18 cellular contexts compared by ENCODE assay signal in genomic region chr4:48064349-48064748, GRCh38. TPM values are rescaled to one million over a fixed set of nuclear protein-coding genes. Genes with fewer than 3 reads are reported as not detected.
DNase-seq lines count a peak whose midpoint lies in the region; ATAC-seq, FAIRE-seq and TF ChIP-seq lines count a peak whose summit lies in the region.
"Had no signal": no experiment of that assay in that cellular context is flagged by ENCODE, and none has a peak within 500 bp of the region (broad histone marks: within the 10 kb centered on the region; RNA-seq: fewer than 3 reads in every experiment).

No MANE protein-coding gene starts in this region.

- H3K9me3 ChIP-seq in GM12878 (replicated peaks; ENCODE audit: control insufficient read depth, insufficient read depth, low read length) (peaks cover 4% of the 10 kb centered on the region; the same call in 2 of the 3 replicates), SK-N-SH (no peaks in the 10 kb centered on the region), body of pancreas (no peaks in the 10 kb centered on the region)
- H3K9me3 ChIP-seq: prostate gland, testis had no signal

- no peak for TF ChIP-seq EP300 in GM12878 (IDR thresholded peaks at IDR 0.05; ENCODE audit: borderline replicate concordance in 1 of 2, control insufficient read depth in 1 of 2, low read depth in 2 of 2, low read length in 2 of 2)
- TF ChIP-seq EP300 in SK-N-SH (IDR thresholded peaks at IDR 0.05; ENCODE audit: borderline replicate concordance in 1 of 2, low read depth in 1 of 2, low read length in 1 of 2), result no peak

- FAIRE-seq in GM12878 (lab: Jason Lieb, UNC), result peak; percentile 77

- POLR2A ChIA-PET in GM12878 (lab: Charles Lee), result no interaction called here
- POLR2A ChIA-PET in SK-N-SH (lab: Yijun Ruan, JAX), result no interaction called here

- WGBS in GM12878 (ENCODE audit: insufficient coverage, insufficient replicate concordance, low lambda C conversion rate, missing lambda C conversion rate), result 35% methylated on average over 3 of the region's 3 CpGs
- 48% methylated on average over 3 of the region's 3 CpGs for WGBS in SK-N-SH (ENCODE audit: low lambda C conversion rate)
- 77 to 83% methylated on average over 3 of the region's 3 CpGs for WGBS in body of pancreas, 2 donors

- RAD21 ChIA-PET in GM12878 (lab: Charles Lee; ENCODE audit: unreplicated experiment), result interaction anchor here (1.5 to 3.4 kb wide), 3 partner anchors 16 to 61 kb away, joined by 3 to 14 read pairs (median 7); no protein-coding TSS in a partner anchor

- SMC1A ChIA-PET in GM12878 (lab: Charles Lee; ENCODE audit: uncharacterized antibody, unreplicated experiment), result interaction anchor here (0.6 to 2.6 kb wide), 4 partner anchors 15 to 53 kb away, joined by 3 to 10 read pairs (median 6); no protein-coding TSS in a partner anchor

- no peak for TF ChIP-seq RAD21 in GM12878 (IDR thresholded peaks at IDR 0.05; ENCODE audit: insufficient read depth, low read depth, low read length)
- TF ChIP-seq RAD21 in SK-N-SH (IDR thresholded peaks at IDR 0.05; ENCODE audit: low read length), result no peak

- H3K27ac ChIP-seq in GM12878 (ENCODE audit: control insufficient read depth, insufficient read depth) (peak overlapping the region; percentile 42; the same call in 1 of the 2 replicates), SK-N-SH (ENCODE audit: low read depth in 2 of 2, low read length in 1 of 2) (no peak overlapping the region), body of pancreas (no peak overlapping the region)
- H3K27ac ChIP-seq: left ventricle myocardium inferior, prostate gland, testis had no signal

- no peak overlapping the region; the same call in 1 of the 2 replicates for H2AFZ ChIP-seq in GM12878 (ENCODE audit: control insufficient read depth, low read depth, low read length)
- no peak overlapping the region for H2AFZ ChIP-seq in SK-N-SH (ENCODE audit: low read depth)

- intact Hi-C loops in GM12878 (cut with micrococcal nuclease; ENCODE audit: unreplicated experiment), result loop anchor here (1.0 kb wide), 1 partner anchor 17 kb away; no protein-coding TSS in a partner anchor
- intact Hi-C loops in body of pancreas (cut with DNase I), result no loop called here

- no peak overlapping the region for H3K9ac ChIP-seq in GM12878 (ENCODE audit: control insufficient read depth, insufficient read depth, low read length)
- H3K9ac ChIP-seq in SK-N-SH, result no peak overlapping the region

- H3K27me3 ChIP-seq in GM12878 (replicated peaks in 1 of 2; ENCODE audit: control insufficient read depth in 2 of 2, insufficient read depth in 2 of 2, low read length in 1 of 2), result no peaks in the 10 kb centered on the region
- no peaks in the 10 kb centered on the region for H3K27me3 ChIP-seq in SK-N-SH (ENCODE audit: insufficient read depth)
- H3K27me3 ChIP-seq in body of pancreas, result no peaks in the 10 kb centered on the region
- H3K27me3 ChIP-seq: testis had no signal

- peak; percentile 22 for DNase-seq in GM10266 (ENCODE audit: extremely low spot score)
- DNase-seq in GM12878 (ENCODE audit: low read depth, low spot score), result no peak
- no peak for DNase-seq in kidney glomerular epithelial cell (lab: John Stamatoyannopoulos, UW)
- no peak for DNase-seq in SK-N-SH
- DNase-seq in body of pancreas, result no peak
- DNase-seq in GM19238 (ENCODE audit: insufficient read length, low spot score), result no peak
- DNase-seq: activated CD4-positive, CD25-positive, alpha-beta regulatory T cell; central memory CD4-positive, alpha-beta T cell; endodermal cell; IMR-90; left ventricle myocardium inferior; NCI-H2227 treated with DMSO at 0.1 percent for 48 hours; testis had no signal

- CTCF ChIA-PET in GM12878 (lab: Yijun Ruan, JAX) (interaction anchor here (1.6 kb wide), 1 partner anchor 32 kb away, joined by 5 read pairs; no protein-coding TSS in a partner anchor), SK-N-SH (lab: Yijun Ruan, JAX) (interaction anchor here (0.7 to 1.1 kb wide), 2 partner anchors 22 to 30 kb away, joined by 3 read pairs; no protein-coding TSS in a partner anchor)

- TF ChIP-seq CTCF in GM10266 (IDR thresholded peaks at IDR 0.05; ENCODE audit: control insufficient read depth, insufficient read depth, low read depth, missing control alignments) (no peak), GM12878 (IDR thresholded peaks at IDR 0.05 in 2 of 3, conservative IDR thresholded peaks at IDR 0.05 in 1 of 3; ENCODE audit: control insufficient read depth in 2 of 3, extremely low read depth in 1 of 3, insufficient read depth in 1 of 3, low read depth in 3 of 3, low read length in 3 of 3) (no peak), SK-N-SH (IDR thresholded peaks at IDR 0.05) (no peak), body of pancreas (IDR thresholded peaks at IDR 0.05) (no peak)

- no peaks in the 10 kb centered on the region for H3K79me2 ChIP-seq in GM12878 (ENCODE audit: control insufficient read depth, insufficient read depth, low read length)
- no peaks in the 10 kb centered on the region for H3K79me2 ChIP-seq in SK-N-SH (ENCODE audit: insufficient read depth)

- ATAC-seq in GM19328 (IDR thresholded peaks at IDR 0.05; ENCODE audit: unreplicated experiment), result peak; percentile 69
- ATAC-seq in HG02973 (IDR thresholded peaks at IDR 0.05; ENCODE audit: unreplicated experiment), result peak; percentile 64
- ATAC-seq in GM12878, result peak; percentile 66
- no peak for ATAC-seq in body of pancreas
- ATAC-seq: Right ventricle myocardium inferior had no signal

- no peaks in the 10 kb centered on the region for H4K20me1 ChIP-seq in GM12878 (ENCODE audit: control insufficient read depth, insufficient read depth)
- H4K20me1 ChIP-seq in SK-N-SH (ENCODE audit: insufficient read depth), result no peaks in the 10 kb centered on the region

- BruUV-seq in GM12878 (replicated peaks; lab: Mats Ljungman, UMichigan), result TSS peak; percentile 49

- H3K9me2 ChIP-seq in SK-N-SH, result no peaks in the 10 kb centered on the region

- H3K4me3 ChIP-seq in GM12878 (no peak overlapping the region), SK-N-SH (ENCODE audit: low read depth in 2 of 2, low read length in 1 of 2) (no peak overlapping the region), body of pancreas (no peak overlapping the region)
- H3K4me3 ChIP-seq: left ventricle myocardium inferior, prostate gland, testis had no signal

- no peaks in the 10 kb centered on the region for H3F3A ChIP-seq in SK-N-SH (replicated peaks; ENCODE audit: insufficient read depth)

- no peak for TF ChIP-seq POLR2A in GM12878 (IDR thresholded peaks at IDR 0.05; ENCODE audit: low read depth, low read length)
- TF ChIP-seq POLR2A in body of pancreas (IDR thresholded peaks at IDR 0.05), result no peak

- H3K36me3 ChIP-seq in GM12878 (ENCODE audit: control insufficient read depth in 2 of 2, insufficient read depth in 2 of 2, low read length in 1 of 2) (no peaks in the 10 kb centered on the region), SK-N-SH (replicated peaks in 1 of 2; ENCODE audit: control insufficient read depth in 1 of 2, insufficient read depth in 2 of 2, low read length in 1 of 2) (no peaks in the 10 kb centered on the region), body of pancreas (replicated peaks in 1 of 2; ENCODE audit: insufficient read depth in 1 of 2, low read depth in 2 of 2) (no peaks in the 10 kb centered on the region)
- H3K36me3 ChIP-seq: left ventricle myocardium inferior, prostate gland had no signal

- H3K4me2 ChIP-seq in GM12878 (ENCODE audit: control insufficient read depth, insufficient read depth) (no peak overlapping the region; the same call in 1 of the 2 replicates), SK-N-SH (no peak overlapping the region)

- H3K4me1 ChIP-seq in GM12878 (ENCODE audit: control insufficient read depth, insufficient read depth, low read length) (peaks cover 26% of the 10 kb centered on the region), SK-N-SH (ENCODE audit: control insufficient read depth in 1 of 2, insufficient read depth in 2 of 2, low read depth in 1 of 2, low read length in 1 of 2) (no peaks in the 10 kb centered on the region), body of pancreas (no peaks in the 10 kb centered on the region)
- H3K4me1 ChIP-seq: left ventricle myocardium inferior, prostate gland, testis had no signal

- in situ Hi-C loops in GM12878 (cut with MboI), result no loop called here

RNA-seq across cellular contexts. Expression of gene NIPAL1, which starts 47.8 kb away (rescaled TPM):
- 12.6 and 12.7 TPM in 2 replicates for total RNA-seq in GM12878 (2013; cell fraction: nucleolus; rRNA removed)
- total RNA-seq in GM12878 (2014; rRNA removed) (5.1 and 7.8 TPM in 2 replicates), GM12878 (2014; rRNA removed; fragmentation: Illumina TruSeq; extraction: Trizol) (9.3 and 9.7 TPM in 2 replicates), GM12878 (2021) (8.7 and 10.0 TPM in 2 replicates), body of pancreas (1 to 10 TPM; 1.0 to 1.6 TPM)
- 1.2 TPM for polyA plus RNA-seq in GM12878 (2011; ENCODE audit: low read depth)
- polyA plus RNA-seq in GM12878 (2011; rRNA removed) (0.46 and 0.62 TPM in 2 replicates), GM12878 (2014; fragmentation: Illumina TruSeq; extraction: Trizol) (8.8 and 10.3 TPM in 2 replicates), GM12878 (2014; fragmentation: Nextera tagmentation; extraction: Ambion mirVana) (1 to 10 TPM; 1.1 to 2.0 TPM), GM12878 (2014; rRNA removed) (4.7 and 5.4 TPM in 2 replicates), GM12878 (2016; fragmentation: Nextera tagmentation; extraction: Ambion mirVana) (1 to 10 TPM; 6.6 to 7.2 TPM), SK-N-SH (2012; rRNA removed) (1.8 and 2.0 TPM in 2 replicates)
- 0.30 and 0.39 TPM in 2 replicates for polyA plus RNA-seq in GM12878 (2011; cell fraction: cytosol; rRNA removed)
- 0.78 and 0.82 TPM in 2 replicates for polyA plus RNA-seq in GM12878 (2011; cell fraction: nucleus; rRNA removed)
- polyA plus RNA-seq in GM12878 (2012), result 1.7 and 2.6 TPM in 2 replicates
- polyA minus RNA-seq in GM12878 (2011; rRNA and poly(A)+ RNA removed), result 0.21 and 0.80 TPM in 2 replicates
- polyA minus RNA-seq in GM12878 (2011; cell fraction: cytosol; rRNA and poly(A)+ RNA removed), result 1.2 TPM in 1 of 2 replicates, not detected in the other
- 0.73 and 1.5 TPM in 2 replicates for polyA minus RNA-seq in GM12878 (2011; cell fraction: nucleus; rRNA and poly(A)+ RNA removed)
- 2.5 and 2.6 TPM in 2 replicates for polyA plus RNA-seq in SK-N-SH (2012; cell fraction: cytosol; rRNA removed)
- 0.56 and 1.5 TPM in 2 replicates for polyA plus RNA-seq in SK-N-SH (2012; cell fraction: nucleus; rRNA removed)

RNA-seq across cellular contexts. Expression of gene CNGA1, which starts 47.9 kb away (rescaled TPM):
- 4.8 and 5.0 TPM in 2 replicates for total RNA-seq in GM12878 (2013; cell fraction: nucleolus; rRNA removed)
- total RNA-seq in GM12878 (2014; rRNA removed) (8.7 and 14.2 TPM in 2 replicates), GM12878 (2014; rRNA removed; fragmentation: Illumina TruSeq; extraction: Trizol) (4.5 and 4.7 TPM in 2 replicates), GM12878 (2021) (4.8 and 5.1 TPM in 2 replicates), body of pancreas (1 to 10 TPM in 1 of 2 donors, under 1 TPM in 1; 0.33 to 1.8 TPM)
- polyA plus RNA-seq in GM12878 (2011; ENCODE audit: low read depth), result 1.4 TPM
- polyA plus RNA-seq in GM12878 (2011; rRNA removed) (0.32 and 0.38 TPM in 2 replicates), GM12878 (2014; fragmentation: Illumina TruSeq; extraction: Trizol) (3.4 and 5.1 TPM in 2 replicates), GM12878 (2014; fragmentation: Nextera tagmentation; extraction: Ambion mirVana) (1 to 10 TPM; 7.9 to 8.9 TPM), GM12878 (2014; rRNA removed) (6.0 and 6.9 TPM in 2 replicates), GM12878 (2016; fragmentation: Nextera tagmentation; extraction: Ambion mirVana) (1 to 10 TPM; 3.9 to 5.1 TPM), SK-N-SH (2012; rRNA removed) (0.23 and 0.45 TPM in 2 replicates)
- 0.10 and 0.48 TPM in 2 replicates for polyA plus RNA-seq in GM12878 (2011; cell fraction: cytosol; rRNA removed)
- polyA plus RNA-seq in GM12878 (2011; cell fraction: nucleus; rRNA removed), result 0.20 and 0.30 TPM in 2 replicates
- polyA plus RNA-seq in GM12878 (2012), result 3.3 and 3.4 TPM in 2 replicates
- polyA minus RNA-seq in GM12878 (2011; rRNA and poly(A)+ RNA removed), result 0.95 TPM in 1 of 2 replicates, not detected in the other
- polyA minus RNA-seq in GM12878 (2011; cell fraction: cytosol; rRNA and poly(A)+ RNA removed), result 1.0 TPM in 1 of 2 replicates, not detected in the other
- not detected in 2 replicates for polyA minus RNA-seq in GM12878 (2011; cell fraction: nucleus; rRNA and poly(A)+ RNA removed)
- 0.33 and 0.70 TPM in 2 replicates for polyA plus RNA-seq in SK-N-SH (2012; cell fraction: cytosol; rRNA removed)
- 0.20 and 0.39 TPM in 2 replicates for polyA plus RNA-seq in SK-N-SH (2012; cell fraction: nucleus; rRNA removed)
- total RNA-seq: CD8-positive, alpha-beta memory T cell; IMR-90; left ventricle myocardium inferior; Right ventricle myocardium inferior had no signal
- polyA plus RNA-seq: CD8-positive, alpha-beta memory T cell; IMR-90 had no signal
